ENCODE assay signal across 1 cellular context in the genomic region with DNA sequence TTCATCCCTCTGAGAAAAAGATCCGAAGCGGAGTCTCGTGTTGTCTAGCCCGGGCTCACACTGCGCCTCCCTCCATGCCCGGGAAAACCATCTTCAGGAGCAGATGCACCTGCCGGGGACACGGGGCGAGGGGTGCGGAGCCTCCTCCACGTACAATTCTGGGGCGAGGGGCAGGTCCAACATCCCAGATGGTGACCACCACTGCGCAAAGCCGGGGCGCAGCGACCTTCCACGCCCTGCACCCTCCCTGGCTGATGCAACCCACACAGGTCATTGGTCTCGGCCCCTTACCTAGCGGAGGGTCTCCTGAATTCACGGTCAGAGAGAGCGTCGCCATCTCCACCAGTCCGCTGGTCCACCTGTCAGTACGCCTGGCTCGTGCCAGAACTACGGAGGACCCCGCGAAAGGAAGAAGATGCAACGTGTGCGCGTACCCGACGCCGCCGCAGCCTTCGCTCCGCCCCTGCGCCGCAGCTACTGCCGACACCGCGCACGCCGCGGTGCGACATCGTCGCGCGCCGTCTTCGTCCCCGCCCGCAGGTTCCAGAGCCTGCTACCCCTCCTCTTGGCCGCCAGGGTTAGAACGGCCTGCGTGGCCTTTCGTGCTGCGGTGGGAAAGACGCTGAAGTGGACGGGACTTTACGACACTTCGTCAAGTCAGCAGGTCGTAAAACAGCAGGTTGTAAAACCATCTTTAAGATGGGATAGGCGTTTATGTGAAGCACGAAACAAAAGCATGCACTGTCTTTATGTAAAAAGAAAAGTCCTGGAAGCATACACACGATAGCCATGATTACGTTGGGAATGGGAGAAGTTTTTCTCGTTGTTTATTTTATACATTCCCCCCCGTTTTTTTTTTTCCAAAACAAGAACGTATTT.
TF ChIP-seq lines count a peak whose summit lies in the region.

TSS of gene EPRS1 (minus strand) at position 454 of the 879 bp plus-strand sequence. CDS start at position 337, 117 bp downstream.

TF ChIP-seq in HepG2, 621 proteins besides CTCF, POLR2A, EP300 and RAD21 (continued from another document and continues in another):
- TF ChIP-seq, protein P1, sequence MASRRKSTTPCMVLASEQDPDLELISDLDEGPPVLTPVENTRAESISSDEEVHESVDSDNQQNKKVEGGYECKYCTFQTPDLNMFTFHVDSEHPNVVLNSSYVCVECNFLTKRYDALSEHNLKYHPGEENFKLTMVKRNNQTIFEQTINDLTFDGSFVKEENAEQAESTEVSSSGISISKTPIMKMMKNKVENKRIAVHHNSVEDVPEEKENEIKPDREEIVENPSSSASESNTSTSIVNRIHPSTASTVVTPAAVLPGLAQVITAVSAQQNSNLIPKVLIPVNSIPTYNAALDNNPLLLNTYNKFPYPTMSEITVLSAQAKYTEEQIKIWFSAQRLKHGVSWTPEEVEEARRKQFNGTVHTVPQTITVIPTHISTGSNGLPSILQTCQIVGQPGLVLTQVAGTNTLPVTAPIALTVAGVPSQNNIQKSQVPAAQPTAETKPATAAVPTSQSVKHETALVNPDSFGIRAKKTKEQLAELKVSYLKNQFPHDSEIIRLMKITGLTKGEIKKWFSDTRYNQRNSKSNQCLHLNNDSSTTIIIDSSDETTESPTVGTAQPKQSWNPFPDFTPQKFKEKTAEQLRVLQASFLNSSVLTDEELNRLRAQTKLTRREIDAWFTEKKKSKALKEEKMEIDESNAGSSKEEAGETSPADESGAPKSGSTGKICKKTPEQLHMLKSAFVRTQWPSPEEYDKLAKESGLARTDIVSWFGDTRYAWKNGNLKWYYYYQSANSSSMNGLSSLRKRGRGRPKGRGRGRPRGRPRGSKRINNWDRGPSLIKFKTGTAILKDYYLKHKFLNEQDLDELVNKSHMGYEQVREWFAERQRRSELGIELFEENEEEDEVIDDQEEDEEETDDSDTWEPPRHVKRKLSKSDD (CRISPR knock-in tag; IDR thresholded peaks at IDR 0.05; ENCODE audit: low read depth): no peak; the same call in 1 of the 2 replicates
- TF ChIP-seq, protein P2, sequence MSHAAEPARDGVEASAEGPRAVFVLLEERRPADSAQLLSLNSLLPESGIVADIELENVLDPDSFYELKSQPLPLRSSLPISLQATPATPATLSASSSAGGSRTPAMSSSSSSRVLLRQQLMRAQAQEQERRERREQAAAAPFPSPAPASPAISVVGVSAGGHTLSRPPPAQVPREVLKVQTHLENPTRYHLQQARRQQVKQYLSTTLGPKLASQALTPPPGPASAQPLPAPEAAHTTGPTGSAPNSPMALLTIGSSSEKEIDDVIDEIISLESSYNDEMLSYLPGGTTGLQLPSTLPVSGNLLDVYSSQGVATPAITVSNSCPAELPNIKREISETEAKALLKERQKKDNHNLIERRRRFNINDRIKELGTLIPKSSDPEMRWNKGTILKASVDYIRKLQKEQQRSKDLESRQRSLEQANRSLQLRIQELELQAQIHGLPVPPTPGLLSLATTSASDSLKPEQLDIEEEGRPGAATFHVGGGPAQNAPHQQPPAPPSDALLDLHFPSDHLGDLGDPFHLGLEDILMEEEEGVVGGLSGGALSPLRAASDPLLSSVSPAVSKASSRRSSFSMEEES (CRISPR knock-in tag; IDR thresholded peaks at IDR 0.05): peak; percentile 49; the same call in 1 of the 2 replicates
- peak; percentile 62; the same call in 1 of the 2 replicates for TF ChIP-seq HOXD1 (CRISPR knock-in tag; IDR thresholded peaks at IDR 0.05)
- TF ChIP-seq CBX5 (CRISPR knock-in tag; IDR thresholded peaks at IDR 0.05; ENCODE audit: borderline replicate concordance): peak; percentile 78; the same call in 1 of the 2 replicates
- peak; percentile 98 for TF ChIP-seq ZNF501 (CRISPR knock-in tag; IDR thresholded peaks at IDR 0.05)
- peak; percentile 91 for TF ChIP-seq MED8 (CRISPR knock-in tag; IDR thresholded peaks at IDR 0.05; ENCODE audit: insufficient replicate concordance)
- TF ChIP-seq, protein P3, sequence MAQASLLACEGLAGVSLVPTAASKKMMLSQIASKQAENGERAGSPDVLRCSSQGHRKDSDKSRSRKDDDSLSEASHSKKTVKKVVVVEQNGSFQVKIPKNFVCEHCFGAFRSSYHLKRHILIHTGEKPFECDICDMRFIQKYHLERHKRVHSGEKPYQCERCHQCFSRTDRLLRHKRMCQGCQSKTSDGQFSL (CRISPR knock-in tag; IDR thresholded peaks at IDR 0.05): no peak
- TF ChIP-seq ZBTB21 (CRISPR knock-in tag; IDR thresholded peaks at IDR 0.05): no peak
- TF ChIP-seq NAIF1 (CRISPR knock-in tag; IDR thresholded peaks at IDR 0.05; ENCODE audit: borderline replicate concordance): peak; percentile 97
- peak; percentile 72 for TF ChIP-seq AGO1 (IDR thresholded peaks at IDR 0.05; ENCODE audit: low read depth, low read length, poor library complexity, severe bottlenecking)
- peak; percentile 90 for TF ChIP-seq ASH2L (IDR thresholded peaks at IDR 0.05; ENCODE audit: insufficient read length, low read depth, low read length)
- TF ChIP-seq ZXDC (CRISPR knock-in tag; IDR thresholded peaks at IDR 0.05): no peak
- TF ChIP-seq, protein P4, sequence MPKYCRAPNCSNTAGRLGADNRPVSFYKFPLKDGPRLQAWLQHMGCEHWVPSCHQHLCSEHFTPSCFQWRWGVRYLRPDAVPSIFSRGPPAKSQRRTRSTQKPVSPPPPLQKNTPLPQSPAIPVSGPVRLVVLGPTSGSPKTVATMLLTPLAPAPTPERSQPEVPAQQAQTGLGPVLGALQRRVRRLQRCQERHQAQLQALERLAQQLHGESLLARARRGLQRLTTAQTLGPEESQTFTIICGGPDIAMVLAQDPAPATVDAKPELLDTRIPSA (CRISPR knock-in tag; IDR thresholded peaks at IDR 0.05; ENCODE audit: borderline replicate concordance): 0 out of 2 replicates have a peak, but pooled peaks have one; percentile 51
- TF ChIP-seq MXD1 (CRISPR knock-in tag; IDR thresholded peaks at IDR 0.05): peak; percentile 89; the same call in 1 of the 2 replicates
- TF ChIP-seq PAXIP1 (CRISPR knock-in tag; conservative IDR thresholded peaks at IDR 0.05): peak; percentile 59; the same call in 1 of the 2 replicates
- TF ChIP-seq KAT7 (CRISPR knock-in tag; IDR thresholded peaks at IDR 0.05; ENCODE audit: borderline replicate concordance): peak; percentile 95
- TF ChIP-seq FOXM1 (CRISPR knock-in tag; IDR thresholded peaks at IDR 0.05): no peak
- TF ChIP-seq FOXA1 (IDR thresholded peaks at IDR 0.05): no peak
- no peak for TF ChIP-seq FOXA1 (CRISPR knock-in tag; IDR thresholded peaks at IDR 0.05)
- TF ChIP-seq AGO2 (optimal IDR thresholded peaks at IDR 0.05; ENCODE audit: low read depth, low read length): peak; percentile 49
- TF ChIP-seq USF2 (IDR thresholded peaks at IDR 0.05; ENCODE audit: low read depth, low read length): no peak
- no peak for TF ChIP-seq USF2 (CRISPR knock-in tag; IDR thresholded peaks at IDR 0.05; ENCODE audit: borderline replicate concordance)
- no peak for TF ChIP-seq U2AF1 (optimal IDR thresholded peaks at IDR 0.05; ENCODE audit: low read depth, low read length)
- TF ChIP-seq HDAC1 (CRISPR knock-in tag; IDR thresholded peaks at IDR 0.05): peak; percentile 98
- no peak for TF ChIP-seq ZEB1 (IDR thresholded peaks at IDR 0.05; ENCODE audit: insufficient replicate concordance, low read depth)
- TF ChIP-seq ZNF839 (CRISPR knock-in tag; IDR thresholded peaks at IDR 0.05; ENCODE audit: borderline replicate concordance): peak; percentile 98; the same call in 1 of the 2 replicates
- TF ChIP-seq ZNF276 (CRISPR knock-in tag; IDR thresholded peaks at IDR 0.05; ENCODE audit: low read depth): no peak
- TF ChIP-seq ZNF24 (IDR thresholded peaks at IDR 0.05): no peak
- TF ChIP-seq ZNF710 (CRISPR knock-in tag; IDR thresholded peaks at IDR 0.05; ENCODE audit: borderline replicate concordance): peak; percentile 91
- TF ChIP-seq DR1 (CRISPR knock-in tag; IDR thresholded peaks at IDR 0.05): peak; percentile 88
- peak; percentile 59; the same call in 1 of the 2 replicates for TF ChIP-seq FOXC1 (CRISPR knock-in tag; IDR thresholded peaks at IDR 0.05; ENCODE audit: borderline replicate concordance)
